8 cellular contexts compared by ENCODE assay signal in the genomic region with DNA sequence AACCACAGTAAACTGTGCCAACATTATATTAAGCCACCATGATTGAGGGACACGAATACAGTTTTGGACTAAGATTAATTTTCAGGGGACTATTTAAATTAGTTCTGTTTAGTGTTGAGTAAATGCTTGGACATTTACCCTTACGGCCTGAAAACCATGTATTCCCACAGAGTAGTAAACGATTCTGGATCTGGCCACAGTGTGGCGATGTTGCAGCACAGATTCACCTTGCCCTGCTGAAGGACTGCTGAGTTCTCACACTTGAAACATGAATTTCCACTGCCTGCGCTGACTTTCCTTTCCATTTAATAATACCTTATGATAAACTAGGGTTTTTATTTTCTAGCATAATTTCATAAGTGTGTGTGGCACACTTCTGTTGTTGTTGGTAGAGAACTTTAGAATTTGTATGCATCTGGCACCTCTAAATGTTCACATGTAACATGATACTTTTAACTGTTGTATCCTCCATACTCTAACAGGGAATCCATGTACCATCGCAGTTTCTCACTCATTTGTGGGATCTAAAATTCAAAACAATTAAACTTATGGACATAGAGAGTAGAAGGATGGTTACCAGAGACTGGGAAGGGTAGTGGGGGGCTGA.
DNase-seq lines count a peak whose midpoint lies in the region; ATAC-seq lines count a peak whose summit lies in the region.

No MANE protein-coding gene starts in this region.

- H3K27ac ChIP-seq in caudate nucleus (ENCODE audit: low read depth, low read length): no peak overlapping the region

- in situ Hi-C loops in ACHN (cut with HindIII; ENCODE audit: low pct_ligation_motif_present, low pct_unique_long_range_greater_than_20kb, low sequenced_read_pairs): no loop called here

- ATAC-seq in GM18499 (IDR thresholded peaks at IDR 0.05; ENCODE audit: insufficient read depth, unreplicated experiment): peak; percentile 95
- ATAC-seq in HG02840 (IDR thresholded peaks at IDR 0.05; ENCODE audit: low FRiP score, unreplicated experiment): peak; percentile 74

- DNase-seq in ACHN (peak; percentile 57), NCI-H1105 (lab: John Stamatoyannopoulos, UW) (peak; percentile 40), UCSD-AML1 (lab: John Stamatoyannopoulos, UW; ENCODE audit: unreplicated experiment) (peak; percentile 59), caudate nucleus (lab: John Stamatoyannopoulos, UW) (peak in 54 of 61 donors; percentile 3 to 89 (median 40)), left kidney (ENCODE audit: low read depth, low spot score) (peak; percentile 85)
- peak; percentile 41 to 54 for DNase-seq in stimulated activated CD4-positive, alpha-beta T cell treated with anti-CD3 and anti-CD28 coated beads, Interleukin-4, amount 100 ng/mL, for 48 hours (ENCODE audit: low read depth in 2 of 2)
